Comparison of ENCODE assay signal across 6 cellular contexts in genomic region chr6:30615958-30616810, GRCh38.
DNase-seq lines count a peak whose midpoint lies in the region; ATAC-seq and TF ChIP-seq lines count a peak whose summit lies in the region.

No MANE protein-coding gene starts in this region.

- ATAC-seq in HG02973 (IDR thresholded peaks at IDR 0.05; ENCODE audit: unreplicated experiment): no peak

- DNase-seq in DMS79 treated with DMSO at 0.1 percent for 48 hours (lab: John Stamatoyannopoulos, UW) (peak; percentile 65), NCI-H2196 treated with DMSO at 0.1 percent for 48 hours (lab: John Stamatoyannopoulos, UW; ENCODE audit: unreplicated experiment) (peak; percentile 38), astrocyte of the cerebellum (ENCODE audit: low read depth) (no peak), midbrain (lab: John Stamatoyannopoulos, UW) (peak; percentile 23), germinal center (ENCODE audit: low spot score) (no peak)

- no peak for TF ChIP-seq CTCF in astrocyte of the cerebellum (IDR thresholded peaks at IDR 0.05; ENCODE audit: low read depth, low read length, missing control alignments)

- in situ Hi-C loops in astrocyte of the cerebellum (cut with HindIII; ENCODE audit: low sequenced_read_pairs): no loop called here

- peak overlapping the region; percentile 54 for H3K4me3 ChIP-seq in astrocyte of the cerebellum (ENCODE audit: low read depth, low read length)

Comparison
In these comparisons a context has a peak if more than half of its experiments do, and no peak if none do; other contexts are left out.
1. DNase-seq: peak in DMS79 treated with DMSO at 0.1 percent for 48 hours (single experiment), NCI-H2196 treated with DMSO at 0.1 percent for 48 hours (single experiment) and midbrain (single experiment); none in astrocyte of the cerebellum (single experiment) and germinal center (single experiment).